ENCODE assay signal across 8 cellular contexts in genomic region chr16:50644730-50645129, GRCh38. TPM values are rescaled to one million over a fixed set of nuclear protein-coding genes. Genes with fewer than 3 reads are reported as not detected.
DNase-seq lines count a peak whose midpoint lies in the region; ATAC-seq and TF ChIP-seq lines count a peak whose summit lies in the region.

No MANE protein-coding gene starts in this region.

- no peaks in the 10 kb centered on the region for H3K36me3 ChIP-seq in BE2C

- H3K9me3 ChIP-seq in BE2C: no peaks in the 10 kb centered on the region

- no peak overlapping the region for H3K4me3 ChIP-seq in BE2C (ENCODE audit: low read depth, low read length)
- H3K4me3 ChIP-seq in HFF-Myc (replicated peaks; ENCODE audit: low read depth, low read length): no peak overlapping the region

- H3K4me1 ChIP-seq in BE2C: no peaks in the 10 kb centered on the region

- H3K27me3 ChIP-seq in BE2C: no peaks in the 10 kb centered on the region

- DNase-seq in BE2C (no peak), HFF-Myc (ENCODE audit: extremely low read depth, low read depth) (no peak), globus pallidus (ENCODE audit: low spot score) (peak; percentile 53), amniotic stem cell (lab: John Stamatoyannopoulos, UW) (no peak), NCI-H2171 treated with DMSO at 0.1 percent for 48 hours (lab: John Stamatoyannopoulos, UW) (no peak)
- peak; percentile 56 for DNase-seq in activated T-cell treated with anti-CD3 and anti-CD28 coated beads, Interleukin-2, amount 50 U/mL, for 1 hour
- peak; percentile 15 for DNase-seq in stimulated activated CD8-positive, alpha-beta memory T cell treated with anti-CD3 and anti-CD28 coated beads, Interleukin-4, amount 100 ng/mL, for 24 hours (ENCODE audit: low read depth)

- TF ChIP-seq CTCF in BE2C (IDR thresholded peaks at IDR 0.05; ENCODE audit: low read depth, low read length) (peak; percentile 33), HFF-Myc (IDR thresholded peaks at IDR 0.05; ENCODE audit: low read depth, low read length, missing control alignments) (peak; percentile 27)

- no peak for ATAC-seq in GM21381 (IDR thresholded peaks at IDR 0.05; ENCODE audit: unreplicated experiment)

RNA-seq across cellular contexts. Expression of gene SNX20, which starts 36.4 kb away (rescaled TPM):
- polyA plus RNA-seq in BE2C (2012; ENCODE audit: insufficient read depth, insufficient read length, low read depth): not detected

RNA-seq across cellular contexts. Expression of gene NOD2, which starts 48.7 kb away (rescaled TPM):
- polyA plus RNA-seq in BE2C (2012; ENCODE audit: insufficient read depth, insufficient read length, low read depth): not detected

Comparison
In these comparisons a context has a peak if more than half of its experiments do, and no peak if none do; other contexts are left out.
1. DNase-seq: peak in activated T-cell treated with anti-CD3 and anti-CD28 coated beads, Interleukin-2, amount 50 U/mL, for 1 hour (single experiment), globus pallidus (single experiment) and stimulated activated CD8-positive, alpha-beta memory T cell treated with anti-CD3 and anti-CD28 coated beads, Interleukin-4, amount 100 ng/mL, for 24 hours (single experiment); none in BE2C (single experiment), HFF-Myc (single experiment), amniotic stem cell (single experiment) and NCI-H2171 treated with DMSO at 0.1 percent for 48 hours (single experiment).